9 cellular contexts compared by ENCODE assay signal in the genomic region with DNA sequence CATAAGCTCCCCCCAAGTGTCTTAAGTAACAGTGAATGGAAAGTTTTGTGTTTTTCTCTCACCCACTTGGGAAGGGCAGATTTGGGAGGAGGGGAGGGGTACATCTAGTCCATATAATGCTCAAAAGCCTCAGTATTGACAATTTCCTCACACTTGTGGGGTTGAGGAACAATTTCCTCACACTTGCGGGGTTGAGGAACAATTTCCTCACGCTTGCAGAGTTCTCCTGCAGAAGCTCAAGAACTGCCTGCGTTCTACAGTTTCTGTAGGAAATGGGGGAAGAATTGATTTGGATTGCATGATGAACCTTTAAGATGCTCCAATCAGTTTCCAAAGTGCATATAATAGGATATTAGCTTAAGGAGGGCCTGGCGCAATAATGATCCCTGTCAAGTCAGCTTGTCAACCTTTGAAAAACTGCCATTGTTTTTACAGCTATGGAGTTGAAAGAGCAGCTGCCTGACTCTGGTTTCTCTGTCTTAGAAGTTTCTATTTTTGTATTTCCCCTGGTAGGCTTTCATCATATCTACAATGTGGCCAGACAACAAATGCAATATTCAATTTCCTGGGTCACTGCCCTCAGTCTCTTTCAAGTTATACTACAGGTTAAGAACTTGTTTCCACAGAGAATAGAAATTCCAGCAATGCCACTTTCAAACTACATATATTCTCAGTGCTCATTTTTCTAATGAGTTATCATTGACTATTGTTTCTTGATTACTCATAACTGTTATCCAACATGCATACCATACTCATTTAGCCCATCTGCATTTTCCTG.
DNase-seq lines count a peak whose midpoint lies in the region; ATAC-seq and TF ChIP-seq lines count a peak whose summit lies in the region.
"Had no signal": no experiment of that assay in that cellular context is flagged by ENCODE, and none has a peak within 500 bp of the region (broad histone marks: within the 10 kb centered on the region; RNA-seq: fewer than 3 reads in every experiment).

No MANE protein-coding gene starts in this region.

- H3K79me2 ChIP-seq in DND-41 (ENCODE audit: insufficient read depth, low read length): no peaks in the 10 kb centered on the region

- H3K36me3 ChIP-seq in DND-41 (ENCODE audit: insufficient read depth, low read length): peaks cover 3% of the 10 kb centered on the region; the same call in 1 of the 2 replicates
- H3K36me3 ChIP-seq in gastroesophageal sphincter: peaks cover 0 to 7% of the 10 kb centered on the region in 2 donors

- H3K27me3 ChIP-seq in DND-41 (ENCODE audit: insufficient read depth, low read length, poor library complexity): no peaks in the 10 kb centered on the region
- H3K27me3 ChIP-seq in gastroesophageal sphincter: no peaks in the 10 kb centered on the region

- no peak for TF ChIP-seq CTCF in DND-41 (IDR thresholded peaks at IDR 0.05; ENCODE audit: borderline replicate concordance, extremely low read depth, low read length, poor library complexity, severe bottlenecking)
- TF ChIP-seq CTCF in gastroesophageal sphincter (IDR thresholded peaks at IDR 0.05): no peak

- H3K4me3 ChIP-seq in DND-41 (ENCODE audit: low read depth in 1 of 2, low read length in 2 of 2) (no peak overlapping the region), gastroesophageal sphincter (no peak overlapping the region)

- H3K4me2 ChIP-seq in DND-41 (ENCODE audit: insufficient read depth, low read length): no peak overlapping the region

- H3K27ac ChIP-seq in DND-41 (ENCODE audit: low read length) (peak overlapping the region; percentile 30), gastroesophageal sphincter (no peak overlapping the region)
- H3K27ac ChIP-seq: VCaP had no signal

- ATAC-seq in DND-41 (ENCODE audit: insufficient read depth, low read depth) (peak; percentile 79), GM21381 (IDR thresholded peaks at IDR 0.05; ENCODE audit: unreplicated experiment) (peak; percentile 89), HG03575 (IDR thresholded peaks at IDR 0.05; ENCODE audit: extremely low read depth, insufficient number of reproducible peaks, low FRiP score, unreplicated experiment) (peak; percentile 82), gastroesophageal sphincter (peak; percentile 50)

- DNase-seq in DND-41 (peak; percentile 14), ureter (ENCODE audit: low spot score) (no peak), activated gamma-delta T cell treated with Interleukin-2 at 50 U/mL for 16 hours (no peak)
- DNase-seq in central memory CD4-positive, alpha-beta T cell: no peak
- DNase-seq in activated CD4-positive, CD25-positive, alpha-beta regulatory T cell treated with anti-CD3 and anti-CD28 coated beads, Interleukin-2, amount 50 U/mL, for 72 hours: no peak

- TF ChIP-seq EP300 in gastroesophageal sphincter (IDR thresholded peaks at IDR 0.05): no peak

- H3K9ac ChIP-seq in DND-41 (ENCODE audit: low read depth, low read length): no peak overlapping the region

- no peak overlapping the region for H2AFZ ChIP-seq in DND-41 (ENCODE audit: low read depth, low read length)

- H4K20me1 ChIP-seq in DND-41 (ENCODE audit: insufficient read depth, low read length): no peaks in the 10 kb centered on the region

- WGBS in gastroesophageal sphincter (ENCODE audit: low coverage in 1 of 2), 2 donors: 89 to 100% methylated on average over 3 to 4 of the region's 4 CpGs

- H3K4me1 ChIP-seq in DND-41 (ENCODE audit: insufficient read depth, low read length) (peaks cover 12% of the 10 kb centered on the region), gastroesophageal sphincter (peaks cover 0 to 28% (median 3%) of the 10 kb centered on the region in 3 donors)

- H3K9me3 ChIP-seq in DND-41 (ENCODE audit: insufficient read depth, low read length, severe bottlenecking) (no peaks in the 10 kb centered on the region), gastroesophageal sphincter (no peaks in the 10 kb centered on the region)

- TF ChIP-seq POLR2A in gastroesophageal sphincter (IDR thresholded peaks at IDR 0.05): no peak
